8 cellular contexts compared by ENCODE assay signal in the genomic region with DNA sequence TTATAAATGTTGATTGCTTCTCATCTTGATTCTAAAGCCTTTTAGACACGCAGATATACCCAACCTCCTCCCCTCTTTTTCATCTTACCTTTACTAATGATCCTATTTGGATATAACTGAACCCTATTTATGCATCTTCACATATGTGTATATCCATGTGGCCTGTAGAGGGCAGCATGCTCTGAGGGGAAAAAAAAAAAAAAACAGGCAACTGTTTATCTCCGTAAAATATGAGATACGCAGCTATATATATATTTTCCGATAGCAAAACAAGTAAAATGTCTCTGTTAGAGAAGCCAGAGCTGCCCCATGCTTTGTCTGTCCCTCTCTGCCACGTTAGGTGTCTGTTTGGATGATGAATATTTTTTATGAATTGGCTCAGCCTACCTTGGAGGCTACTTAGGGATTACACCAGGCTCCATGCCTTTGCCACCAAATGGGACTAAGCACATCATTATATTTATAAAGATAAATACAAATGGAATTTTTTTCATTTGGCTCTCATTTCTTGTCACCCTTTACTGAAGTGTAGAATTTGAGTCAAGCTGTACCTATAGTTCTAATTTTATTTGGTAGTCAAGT.
DNase-seq lines count a peak whose midpoint lies in the region; ATAC-seq and TF ChIP-seq lines count a peak whose summit lies in the region.

No MANE protein-coding gene starts in this region.

- H3K4me1 ChIP-seq in Karpas-422 (ENCODE audit: low read length): peaks cover 28% of the 10 kb centered on the region
- no peaks in the 10 kb centered on the region for H3K4me1 ChIP-seq in neuronal stem cell (ENCODE audit: control insufficient read depth in 2 of 2, insufficient read depth in 1 of 2, low read depth in 1 of 2, low read length in 2 of 2)

- H4K20me1 ChIP-seq in Karpas-422 (ENCODE audit: insufficient read depth, low read depth, low read length): no peaks in the 10 kb centered on the region

- H3K4ac ChIP-seq in neuronal stem cell (ENCODE audit: low read length): no peak overlapping the region

- H3K4me2 ChIP-seq in Karpas-422 (ENCODE audit: low read depth, low read length, poor library complexity, severe bottlenecking) (peak overlapping the region; percentile 52), neuronal stem cell (ENCODE audit: insufficient read depth, low read length, poor library complexity, severe bottlenecking) (no peak overlapping the region)

- H3K23ac ChIP-seq in neuronal stem cell (ENCODE audit: low read depth, low read length, poor library complexity): no peak overlapping the region

- no peak overlapping the region for H2BK5ac ChIP-seq in neuronal stem cell (ENCODE audit: low read length)

- no CpG with 5 or more reads among the region's 5 CpGs for WGBS in neuronal stem cell (ENCODE audit: extremely low coverage in 2 of 2, insufficient read length in 2 of 2, insufficient replicate concordance in 1 of 2), 2 donors

- peak; percentile 94 for TF ChIP-seq CTCF in RWPE1 (conservative IDR thresholded peaks at IDR 0.05; ENCODE audit: low read depth)

- H3K79me1 ChIP-seq in neuronal stem cell (ENCODE audit: low read depth, low read length): no peaks in the 10 kb centered on the region

- peak overlapping the region; percentile 74; the same call in 1 of the 2 replicates for H3K27ac ChIP-seq in Karpas-422 (ENCODE audit: low read length)
- no peak overlapping the region for H3K27ac ChIP-seq in RWPE1
- H3K27ac ChIP-seq in neuronal stem cell (replicated peaks; ENCODE audit: low read length): no peak overlapping the region

- H2AFZ ChIP-seq in Karpas-422 (ENCODE audit: low read length) (no peak overlapping the region), neuronal stem cell (ENCODE audit: low read length) (no peak overlapping the region)

- H3K36me3 ChIP-seq in Karpas-422 (ENCODE audit: insufficient read depth, low read length) (no peaks in the 10 kb centered on the region), neuronal stem cell (replicated peaks in 1 of 2; ENCODE audit: control insufficient read depth in 2 of 2, insufficient read depth in 2 of 2, low read length in 2 of 2) (peaks cover 0 to 4% of the 10 kb centered on the region in 2 donors)

- H3K79me2 ChIP-seq in Karpas-422 (ENCODE audit: low read length): peaks cover 5% of the 10 kb centered on the region; the same call in 1 of the 2 replicates

- H3K27me3 ChIP-seq in Karpas-422 (ENCODE audit: low read length) (no peaks in the 10 kb centered on the region), neuronal stem cell (ENCODE audit: control insufficient read depth in 3 of 3, insufficient read depth in 3 of 3, low read depth in 1 of 3, low read length in 3 of 3) (no peaks in the 10 kb centered on the region)

- H2BK12ac ChIP-seq in neuronal stem cell (ENCODE audit: low read length): no peak overlapping the region

- no peak overlapping the region for H2AK5ac ChIP-seq in neuronal stem cell (ENCODE audit: low read depth, low read length)

- no peak overlapping the region for H2BK15ac ChIP-seq in neuronal stem cell (ENCODE audit: low read length)

- DNase-seq in DMS53 (lab: John Stamatoyannopoulos, UW) (peak; percentile 82), Karpas-422 (peak; percentile 84), RWPE1 (ENCODE audit: low spot score) (peak; percentile 20), neuronal stem cell (ENCODE audit: low spot score) (peak; percentile 20)

- CTCF ChIA-PET in RWPE1 (lab: Yijun Ruan, JAX): interaction anchor here (0.5 to 1.3 kb wide), 26 partner anchors 11 to 1090 kb away, joined by 3 to 11 read pairs (median 4); no protein-coding TSS in a partner anchor

- H3K9me2 ChIP-seq in Karpas-422 (replicated peaks; ENCODE audit: insufficient read depth, low read length): no peaks in the 10 kb centered on the region

- H3K4me3 ChIP-seq in Karpas-422 (ENCODE audit: low read length) (no peak overlapping the region), neuronal stem cell (ENCODE audit: low read length in 2 of 2) (no peak overlapping the region)

- H3K9me3 ChIP-seq in Karpas-422 (ENCODE audit: low read length) (no peaks in the 10 kb centered on the region), neuronal stem cell (replicated peaks in 1 of 2; ENCODE audit: control insufficient read depth in 2 of 2, insufficient read depth in 1 of 2, low read depth in 1 of 2, low read length in 2 of 2) (no peaks in the 10 kb centered on the region)

- no peak overlapping the region for H4K8ac ChIP-seq in neuronal stem cell (ENCODE audit: low read depth, low read length)

- ATAC-seq in GM21367 (IDR thresholded peaks at IDR 0.05; ENCODE audit: unreplicated experiment) (peak; percentile 78), esophagus mucosa (peak; percentile 55), HG03521 (IDR thresholded peaks at IDR 0.05; ENCODE audit: unreplicated experiment) (no peak), HG03457 (IDR thresholded peaks at IDR 0.05; ENCODE audit: unreplicated experiment) (no peak)

- no peak overlapping the region for H3K14ac ChIP-seq in neuronal stem cell (ENCODE audit: low read length)

- H4K91ac ChIP-seq in neuronal stem cell (ENCODE audit: low read depth, low read length, poor library complexity): no peak overlapping the region

- no peak overlapping the region for H3K9ac ChIP-seq in Karpas-422 (ENCODE audit: low read length)
- H3K9ac ChIP-seq in neuronal stem cell (ENCODE audit: low read depth, low read length, poor library complexity): no peak overlapping the region

- H3K18ac ChIP-seq in neuronal stem cell (ENCODE audit: low read length): no peak overlapping the region

- no peak overlapping the region for H2BK120ac ChIP-seq in neuronal stem cell (ENCODE audit: low read depth, low read length)

- POLR2A ChIA-PET in RWPE1 (lab: Yijun Ruan, JAX; ENCODE audit: low non-redundant PET): no interaction called here

Comparison
In these comparisons a context has a peak if more than half of its experiments do, and no peak if none do; other contexts are left out.
1. DNase-seq: peak in every context shown above with its lines; median percentile 84 in Karpas-422; 82 in DMS53; 20 in RWPE1; 20 in neuronal stem cell.
2. ATAC-seq: peak in GM21367 (single experiment) and esophagus mucosa (single experiment); none in HG03521 (single experiment) and HG03457 (single experiment).